Comparison of ENCODE assay signal across 10 cellular contexts in the genomic region with DNA sequence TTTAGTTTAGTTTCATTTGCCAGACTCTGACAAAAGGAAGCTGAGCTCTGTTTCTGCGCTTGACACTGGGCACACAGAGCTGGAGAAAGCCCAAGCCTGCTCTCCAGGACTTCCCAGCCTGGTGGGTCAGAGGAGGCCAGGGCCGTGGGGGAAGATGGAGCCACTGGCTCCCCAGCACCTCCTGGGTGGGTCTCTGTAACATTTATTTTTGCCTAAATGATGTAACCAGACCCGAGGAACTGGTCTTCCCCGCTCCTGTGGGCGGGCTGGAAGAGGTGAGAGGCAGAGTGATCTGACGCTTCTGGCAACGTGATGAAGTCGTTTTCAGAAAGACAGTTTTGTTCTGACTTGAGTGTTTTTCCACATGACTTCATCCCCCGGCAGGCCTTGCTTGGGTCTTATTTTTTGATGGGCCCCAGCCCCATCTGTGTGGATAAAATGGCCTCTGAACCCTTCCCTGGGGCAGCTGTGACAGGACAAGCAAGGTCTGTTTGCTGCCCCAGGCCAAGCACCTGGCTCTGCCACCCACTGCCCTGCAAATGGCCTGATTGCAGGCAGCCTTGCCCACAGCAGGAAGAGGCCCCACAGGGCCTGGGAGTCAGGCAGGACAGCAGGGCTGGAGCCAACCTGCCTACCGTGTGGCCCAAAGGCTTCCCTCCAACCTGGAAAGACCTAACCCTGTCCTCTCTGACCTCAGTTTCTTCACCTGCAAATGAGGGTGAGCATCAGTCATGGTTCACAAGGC.
DNase-seq lines count a peak whose midpoint lies in the region; ATAC-seq and TF ChIP-seq lines count a peak whose summit lies in the region.
"Had no signal": no experiment of that assay in that cellular context is flagged by ENCODE, and none has a peak within 500 bp of the region (broad histone marks: within the 10 kb centered on the region; RNA-seq: fewer than 3 reads in every experiment).

No MANE protein-coding gene starts in this region.

- H3K27me3 Mint-ChIP-seq in glutamatergic neuron (ENCODE audit: unreplicated experiment): peaks cover 12% of the 10 kb centered on the region

- no peak for TF ChIP-seq CTCF in glutamatergic neuron (IDR thresholded peaks at IDR 0.05; ENCODE audit: partially characterized antibody, unreplicated experiment)

- ATAC-seq in GM18520 (IDR thresholded peaks at IDR 0.05; ENCODE audit: unreplicated experiment) (peak; percentile 41), HG02938 (IDR thresholded peaks at IDR 0.05; ENCODE audit: unreplicated experiment) (peak; percentile 58)

- H3K36me3 Mint-ChIP-seq in glutamatergic neuron (ENCODE audit: unreplicated experiment): no peaks in the 10 kb centered on the region
- H3K36me3 Mint-ChIP-seq: naive B cell had no signal

- H3K9me3 Mint-ChIP-seq in glutamatergic neuron (ENCODE audit: unreplicated experiment): peaks cover 2% of the 10 kb centered on the region
- H3K9me3 Mint-ChIP-seq: naive B cell had no signal

- H3K4me3 Mint-ChIP-seq in glutamatergic neuron (ENCODE audit: unreplicated experiment): no peak overlapping the region
- H3K4me3 Mint-ChIP-seq: naive B cell had no signal

- DNase-seq in glutamatergic neuron (peak; percentile 7), GM03348 (ENCODE audit: low spot score) (no peak), NCI-H510A (lab: John Stamatoyannopoulos, UW) (no peak), ecto neural progenitor cell (ENCODE audit: low spot score) (no peak), SIG-M5 (lab: John Stamatoyannopoulos, UW) (no peak)
- peak; percentile 33 to 52 (median 45) for DNase-seq in stimulated activated CD4-positive, alpha-beta T cell treated with anti-CD3 and anti-CD28 coated beads, TNF-alpha, amount 100 ng/mL, for 48 hours (ENCODE audit: low read depth in 3 of 3)
- DNase-seq: naive B cell, NCI-H2081 had no signal

- peaks cover 4% of the 10 kb centered on the region for H3K4me1 Mint-ChIP-seq in glutamatergic neuron (ENCODE audit: low read depth, unreplicated experiment)
- H3K4me1 Mint-ChIP-seq: naive B cell had no signal

- H3K27ac Mint-ChIP-seq in glutamatergic neuron (ENCODE audit: unreplicated experiment): no peak overlapping the region

Comparison
In these comparisons a context has a peak if more than half of its experiments do, and no peak if none do; other contexts are left out.
1. DNase-seq: peak in glutamatergic neuron (single experiment) and stimulated activated CD4-positive, alpha-beta T cell treated with anti-CD3 and anti-CD28 coated beads, TNF-alpha, amount 100 ng/mL, for 48 hours (3 of 3); none in GM03348 (single experiment), NCI-H510A (single experiment), ecto neural progenitor cell (single experiment) and SIG-M5 (single experiment).